In genomic region chr20:33874129-33874528, GRCh38 we compare ENCODE assay signal across 17 cellular contexts.
A peak's percentile ranks its signal among the peaks of the same experiment; 100 is the strongest.
DNase-seq lines count a peak whose midpoint lies in the region; FAIRE-seq and TF ChIP-seq lines count a peak whose summit lies in the region.
"Had no signal": no experiment of that assay in that cellular context is flagged by ENCODE, and none has a peak within 500 bp of the region (broad histone marks: within the 10 kb centered on the region; RNA-seq: fewer than 3 reads in every experiment).

No MANE protein-coding gene starts in this region.

- H3K18ac ChIP-seq in mesendoderm (ENCODE audit: low read length), result no peak overlapping the region

- H3K23ac ChIP-seq in mesendoderm (ENCODE audit: low read length), result no peak overlapping the region

- H3K9me3 ChIP-seq in MM.1S (replicated peaks; ENCODE audit: insufficient read depth, low read length) (no peaks in the 10 kb centered on the region), SU-DHL-6 (ENCODE audit: insufficient read depth, low read length) (peaks cover 2% of the 10 kb centered on the region; the same call in 1 of the 2 replicates)
- H3K9me3 ChIP-seq: BE2C had no signal

- no peak overlapping the region for H3K4ac ChIP-seq in mesendoderm (ENCODE audit: low read depth, low read length)

- H3K4me2 ChIP-seq in MM.1S (ENCODE audit: low read depth, low read length), result no peak overlapping the region
- H3K4me2 ChIP-seq in SU-DHL-6 (ENCODE audit: low read depth, low read length, poor library complexity, severe bottlenecking), result no peak overlapping the region
- no peak overlapping the region for H3K4me2 ChIP-seq in mesendoderm (ENCODE audit: low read length)

- no peak overlapping the region for H2AFZ ChIP-seq in MM.1S (ENCODE audit: low read length)
- H2AFZ ChIP-seq in SU-DHL-6 (ENCODE audit: low read depth, low read length, severe bottlenecking), result no peak overlapping the region

- H3K79me2 ChIP-seq in MM.1S (ENCODE audit: low read length) (no peaks in the 10 kb centered on the region), SU-DHL-6 (ENCODE audit: insufficient read depth, low read length) (no peaks in the 10 kb centered on the region), mesendoderm (ENCODE audit: control insufficient read depth, insufficient read depth, low read length) (no peaks in the 10 kb centered on the region)

- H3F3A ChIP-seq in MM.1S (ENCODE audit: insufficient read depth, low read length) (peaks cover 25% of the 10 kb centered on the region; the same call in 1 of the 2 replicates), SU-DHL-6 (ENCODE audit: insufficient read depth) (peaks cover 24% of the 10 kb centered on the region)

- H2AK5ac ChIP-seq in mesendoderm (ENCODE audit: low read length), result no peak overlapping the region

- H4K8ac ChIP-seq in mesendoderm (ENCODE audit: low read depth, low read length), result no peak overlapping the region

- no peak overlapping the region for H2BK15ac ChIP-seq in mesendoderm (replicated peaks; ENCODE audit: low read depth)

- no peak overlapping the region for H3K4me3 ChIP-seq in MM.1S (ENCODE audit: low read length)
- H3K4me3 ChIP-seq in SU-DHL-6 (ENCODE audit: insufficient read depth, low read length, poor library complexity, severe bottlenecking), result no peak overlapping the region
- H3K4me3 ChIP-seq in mesendoderm (ENCODE audit: low read length), result no peak overlapping the region
- H3K4me3 ChIP-seq: HAP-1 had no signal

- no peaks in the 10 kb centered on the region for H3K9me2 ChIP-seq in MM.1S (replicated peaks; ENCODE audit: insufficient read depth, low read length)
- no peaks in the 10 kb centered on the region for H3K9me2 ChIP-seq in SU-DHL-6 (replicated peaks; ENCODE audit: insufficient read depth, low read length)

- TF ChIP-seq CTCF in MM.1S (IDR thresholded peaks at IDR 0.05; ENCODE audit: low read length) (no peak), SU-DHL-6 (IDR thresholded peaks at IDR 0.05; ENCODE audit: insufficient read depth, low read length, poor library complexity, severe bottlenecking) (no peak)

- DNase-seq in GM12891 (ENCODE audit: insufficient read length, low spot score), result no peak
- no peak for DNase-seq in MM.1S
- DNase-seq in mesendoderm, result peak; percentile 83
- no peak for DNase-seq in activated CD4-positive, alpha-beta T cell treated with anti-CD3 and anti-CD28 coated beads for 4 hours
- DNase-seq in NCI-H510A treated with DMSO at 0.1 percent for 48 hours (lab: John Stamatoyannopoulos, UW), result no peak
- DNase-seq in RKO (ENCODE audit: low spot score), result no peak
- DNase-seq in stimulated activated CD4-positive, alpha-beta T cell treated with anti-CD3 and anti-CD28 coated beads, Interleukin-1b, Interleukin-23, amount 100 ng/mL, for 48 hours, result no peak
- DNase-seq: BE2C; CD4-positive, alpha-beta memory T cell; DND-41; GF-D8 had no signal

- H3K27me3 ChIP-seq in MM.1S (replicated peaks; ENCODE audit: insufficient read depth, low read length) (no peaks in the 10 kb centered on the region), SU-DHL-6 (ENCODE audit: low read length) (no peaks in the 10 kb centered on the region), mesendoderm (ENCODE audit: insufficient read depth, low read length, poor library complexity) (no peaks in the 10 kb centered on the region)
- H3K27me3 ChIP-seq: BE2C had no signal

- no peak overlapping the region for H4K5ac ChIP-seq in mesendoderm (ENCODE audit: low read length)

- H3K4me1 ChIP-seq in MM.1S (ENCODE audit: low read length) (peaks cover 41% of the 10 kb centered on the region), mesendoderm (ENCODE audit: control insufficient read depth, low read depth, low read length) (peaks cover 2% of the 10 kb centered on the region)
- H3K4me1 ChIP-seq: BE2C, HAP-1 had no signal

- FAIRE-seq in GM12891 (lab: Jason Lieb, UNC), result peak; percentile 20
- FAIRE-seq: A204.1, D721Med, H1 had no signal

- H3K56ac ChIP-seq in mesendoderm (ENCODE audit: low read length), result no peak overlapping the region

- no peak overlapping the region for H2BK5ac ChIP-seq in mesendoderm (ENCODE audit: low read length)

- H4K20me1 ChIP-seq in MM.1S (ENCODE audit: insufficient read depth, low read length) (no peaks in the 10 kb centered on the region), SU-DHL-6 (ENCODE audit: low read depth, low read length) (no peaks in the 10 kb centered on the region)

- WGBS in mesendoderm (ENCODE audit: extremely low coverage, insufficient coverage, low lambda C conversion rate), result no CpG with 5 or more reads among the region's 7 CpGs

- H3K36me3 ChIP-seq in MM.1S (replicated peaks; ENCODE audit: insufficient read depth, low read length) (no peaks in the 10 kb centered on the region), SU-DHL-6 (ENCODE audit: low read length) (no peaks in the 10 kb centered on the region), mesendoderm (ENCODE audit: control insufficient read depth, insufficient read depth, low read length) (no peaks in the 10 kb centered on the region)
- H3K36me3 ChIP-seq: BE2C, HAP-1 had no signal

- peak overlapping the region; percentile 87; the same call in 1 of the 2 replicates for H3K27ac ChIP-seq in MM.1S (ENCODE audit: low read length)
- peak overlapping the region; percentile 97 for H3K27ac ChIP-seq in SU-DHL-6 (ENCODE audit: low read depth, low read length)
- no peak overlapping the region for H3K27ac ChIP-seq in mesendoderm (ENCODE audit: low read depth, low read length)
- H3K27ac ChIP-seq: C4-2B had no signal

- no peaks in the 10 kb centered on the region for H3K79me1 ChIP-seq in mesendoderm (ENCODE audit: low read length)

- H3K9ac ChIP-seq in MM.1S (ENCODE audit: low read length) (no peak overlapping the region), SU-DHL-6 (ENCODE audit: low read length) (peak overlapping the region; percentile 7; the same call in 1 of the 2 replicates), mesendoderm (ENCODE audit: low read length) (no peak overlapping the region)

- H2BK120ac ChIP-seq in mesendoderm (ENCODE audit: low read depth, low read length), result no peak overlapping the region

- no peak for TF ChIP-seq POLR2A in GM12891 (IDR thresholded peaks at IDR 0.05; ENCODE audit: low read depth, low read length)

TF ChIP-seq in GM12891, 5 proteins besides CTCF, POLR2A, EP300 and RAD21:
- no peak for TF ChIP-seq POLR2AphosphoS5 (IDR thresholded peaks at IDR 0.05; ENCODE audit: low read depth, low read length)
- no peak for TF ChIP-seq SPI1 (IDR thresholded peaks at IDR 0.05; ENCODE audit: low read depth, low read length)
- TF ChIP-seq TAF1 (IDR thresholded peaks at IDR 0.05; ENCODE audit: low read depth, low read length), result no peak
- TF ChIP-seq POU2F2 (IDR thresholded peaks at IDR 0.05; ENCODE audit: low read depth, low read length), result no peak
- no peak for TF ChIP-seq PAX5 (IDR thresholded peaks at IDR 0.05; ENCODE audit: insufficient read depth, low read length, severe bottlenecking)
